2 cellular contexts compared by ENCODE assay signal in genomic region chr15:89704411-89704810, GRCh38.
TF ChIP-seq lines count a peak whose summit lies in the region.

No MANE protein-coding gene starts in this region.

TF ChIP-seq in HepG2, 621 proteins besides CTCF, POLR2A, EP300 and RAD21:
- peak; percentile 86 for TF ChIP-seq ATF7 (IDR thresholded peaks at IDR 0.05)
- TF ChIP-seq ATF7 (CRISPR knock-in tag; IDR thresholded peaks at IDR 0.05) = no peak
- TF ChIP-seq MED8 (CRISPR knock-in tag; IDR thresholded peaks at IDR 0.05; ENCODE audit: insufficient replicate concordance) = no peak

TF ChIP-seq in WTC11, 78 proteins besides CTCF, POLR2A, EP300 and RAD21:
- TF ChIP-seq ZBTB21 (CRISPR knock-in tag; IDR thresholded peaks at IDR 0.05; ENCODE audit: borderline replicate concordance) = no peak
